10 cellular contexts compared by ENCODE assay signal in the genomic region with DNA sequence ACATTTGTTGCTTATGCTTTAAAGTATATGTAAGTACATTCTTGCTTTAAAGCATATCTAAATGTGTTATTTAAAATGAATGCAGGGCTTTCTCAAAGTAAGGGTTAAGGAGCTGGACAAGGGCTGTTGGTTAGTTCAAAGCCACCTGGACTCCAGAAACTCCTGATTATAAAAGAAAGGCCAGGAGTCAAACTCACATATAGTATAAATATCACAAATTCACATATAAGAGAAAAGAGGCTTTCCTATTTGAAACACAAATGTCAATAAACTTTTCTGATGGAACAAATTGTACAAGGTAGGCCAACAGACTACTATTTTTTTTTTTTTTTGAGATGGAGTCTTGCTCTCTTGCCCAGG.
DNase-seq lines count a peak whose midpoint lies in the region; ATAC-seq, FAIRE-seq and TF ChIP-seq lines count a peak whose summit lies in the region.
"Had no signal": no experiment of that assay in that cellular context is flagged by ENCODE, and none has a peak within 500 bp of the region (broad histone marks: within the 10 kb centered on the region; RNA-seq: fewer than 3 reads in every experiment).

No MANE protein-coding gene starts in this region.

- TF ChIP-seq POLR2A in A549 (IDR thresholded peaks at IDR 0.05; ENCODE audit: low read length), result no peak

- no peak overlapping the region for H3K18ac ChIP-seq in mesendoderm (ENCODE audit: low read length)

- H3K79me1 ChIP-seq in mesendoderm (ENCODE audit: low read length), result no peaks in the 10 kb centered on the region

- no peak overlapping the region for H4K8ac ChIP-seq in mesendoderm (ENCODE audit: low read depth, low read length)

- CTCF ChIA-PET in A549 (lab: Yijun Ruan, JAX) (interaction anchor here (0.6 to 2.8 kb wide), 4 partner anchors 8 to 126 kb away, joined by 3 to 9 read pairs (median 4); no protein-coding TSS in a partner anchor), OCI-LY7 (lab: Charles Lee; ENCODE audit: unreplicated experiment) (no interaction called here)

- H3K4me3 ChIP-seq in A549 (peak overlapping the region; percentile 36), GM08714 (ENCODE audit: low read length) (peak overlapping the region; percentile 50; the same call in 1 of the 2 replicates), OCI-LY7 (ENCODE audit: low read depth, low read length, poor library complexity, severe bottlenecking) (peak overlapping the region; percentile 44), lower lobe of right lung (peak overlapping the region; percentile 23), mesendoderm (ENCODE audit: low read length) (no peak overlapping the region)
- H3K4me3 ChIP-seq: breast epithelium had no signal

- H3K79me2 ChIP-seq in OCI-LY7 (ENCODE audit: insufficient read depth, low read depth, low read length) (peaks cover 39% of the 10 kb centered on the region; the same call in 1 of the 2 replicates), mesendoderm (ENCODE audit: control insufficient read depth, insufficient read depth, low read length) (no peaks in the 10 kb centered on the region)

- peak overlapping the region; percentile 69 for H3K4me2 ChIP-seq in A549
- H3K4me2 ChIP-seq in OCI-LY7 (ENCODE audit: low read length), result peak overlapping the region; percentile 72
- H3K4me2 ChIP-seq in mesendoderm (ENCODE audit: low read length), result no peak overlapping the region

- ATAC-seq in A549 (peak in 1 of 2 experiments; percentile 52; a peak in 3 of 6 replicates), lower lobe of right lung (no peak), HG02763 (IDR thresholded peaks at IDR 0.05; ENCODE audit: unreplicated experiment) (no peak)

- no peak overlapping the region for H2BK15ac ChIP-seq in mesendoderm (replicated peaks; ENCODE audit: low read depth)

- no peak overlapping the region for H3K56ac ChIP-seq in mesendoderm (ENCODE audit: low read length)

- POLR2A ChIA-PET in A549 (lab: Yijun Ruan, JAX), result interaction anchor here (0.5 to 1.2 kb wide), 2 partner anchors 16 to 223 kb away, joined by 3 read pairs; partner anchors contain the start of gene SSH2
- POLR2A ChIA-PET in OCI-LY7 (lab: Charles Lee), result interaction anchor here (0.7 to 3.6 kb wide), 2 partner anchors 10 to 15 kb away, joined by 3 to 19 read pairs; no protein-coding TSS in a partner anchor

- no peaks in the 10 kb centered on the region for H3K9me2 ChIP-seq in OCI-LY7 (ENCODE audit: insufficient read depth, low read length)

- H3K27me3 ChIP-seq in lower lobe of right lung (ENCODE audit: low read depth) (no peaks in the 10 kb centered on the region), mesendoderm (ENCODE audit: insufficient read depth, low read length, poor library complexity) (no peaks in the 10 kb centered on the region)
- H3K27me3 ChIP-seq: breast epithelium had no signal

- TF ChIP-seq RAD21 in A549 (conservative IDR thresholded peaks at IDR 0.05 in 1 of 2, IDR thresholded peaks at IDR 0.05 in 1 of 2), result no peak

- no peak for TF ChIP-seq CTCF in A549 (IDR thresholded peaks at IDR 0.05)
- no peak for TF ChIP-seq CTCF in OCI-LY7 (conservative IDR thresholded peaks at IDR 0.05; ENCODE audit: low read length)
- no peak for TF ChIP-seq CTCF in lower lobe of right lung (IDR thresholded peaks at IDR 0.05)

- no TSS peak for BruUV-seq in OCI-LY7 (replicated peaks; lab: Mats Ljungman, UMichigan)

- no peak for FAIRE-seq in A549 (lab: Jason Lieb, UNC)

- no peak overlapping the region for H2AK5ac ChIP-seq in mesendoderm (ENCODE audit: low read length)

- H3K4me1 ChIP-seq in A549 (peaks cover 36% of the 10 kb centered on the region), OCI-LY7 (ENCODE audit: insufficient read depth, low read length, poor library complexity, severe bottlenecking) (peaks cover 39% of the 10 kb centered on the region), lower lobe of right lung (peaks cover 73% of the 10 kb centered on the region), mesendoderm (ENCODE audit: control insufficient read depth, low read depth, low read length) (peaks cover 3% of the 10 kb centered on the region)
- H3K4me1 ChIP-seq: breast epithelium had no signal

- H3K27ac ChIP-seq in A549, result peak overlapping the region; percentile 71 to 82
- H3K27ac ChIP-seq in OCI-LY7 (ENCODE audit: low read depth, low read length, poor library complexity, severe bottlenecking), result peak overlapping the region; percentile 81
- H3K27ac ChIP-seq in lower lobe of right lung, result peak overlapping the region; percentile 86
- no peak overlapping the region for H3K27ac ChIP-seq in mesendoderm (ENCODE audit: low read depth, low read length)

- no peak overlapping the region; the same call in 1 of the 2 replicates for H2AFZ ChIP-seq in OCI-LY7 (ENCODE audit: low read length)

- TF ChIP-seq EP300 in A549 (IDR thresholded peaks at IDR 0.05), result no peak

- H3K9ac ChIP-seq in mesendoderm (ENCODE audit: low read length), result no peak overlapping the region

- intact Hi-C loops in OCI-LY7 (cut with micrococcal nuclease; ENCODE audit: unreplicated experiment) (loop anchor here (2.0 kb wide), 1 partner anchor 54 kb away; no protein-coding TSS in a partner anchor), lower lobe of right lung (cut with DNase I) (no loop called here)

- H2BK120ac ChIP-seq in mesendoderm (ENCODE audit: low read depth, low read length), result no peak overlapping the region

- no peak overlapping the region for H4K5ac ChIP-seq in mesendoderm (ENCODE audit: low read length)

- no peak overlapping the region for H3K23ac ChIP-seq in mesendoderm (ENCODE audit: low read length)

- H3K4ac ChIP-seq in mesendoderm (ENCODE audit: low read depth, low read length), result no peak overlapping the region

- H3K36me3 ChIP-seq in OCI-LY7 (ENCODE audit: insufficient read depth, low read length) (peaks cover 14% of the 10 kb centered on the region), lower lobe of right lung (peaks cover 12% of the 10 kb centered on the region), mesendoderm (ENCODE audit: control insufficient read depth, insufficient read depth, low read length) (no peaks in the 10 kb centered on the region)
- H3K36me3 ChIP-seq: breast epithelium had no signal

- H4K20me1 ChIP-seq in OCI-LY7 (ENCODE audit: insufficient read depth, low read length), result no peaks in the 10 kb centered on the region

- no peaks in the 10 kb centered on the region for H3K9me3 ChIP-seq in A549
- H3K9me3 ChIP-seq in OCI-LY7 (ENCODE audit: low read length), result 0 out of 2 replicates have a peak, but pooled peaks cover 3% of the 10 kb centered on the region
- H3K9me3 ChIP-seq in lower lobe of right lung, result no peaks in the 10 kb centered on the region
- H3K9me3 ChIP-seq: breast epithelium had no signal

- DNase-seq in A549 (ENCODE audit: low read depth in 1 of 2, low spot score in 1 of 2), result peak in 1 of 2 experiments; percentile 28
- no peak for DNase-seq in OCI-LY7 (ENCODE audit: low spot score)
- DNase-seq in lower lobe of right lung, result no peak
- DNase-seq in DMS153 (lab: John Stamatoyannopoulos, UW), result no peak
- no peak for DNase-seq in mesendoderm
- DNase-seq in inferior parietal cortex (ENCODE audit: extremely low spot score), result no peak
- DNase-seq: NCI-H2029 treated with DMSO at 0.1 percent for 48 hours had no signal

- H2BK5ac ChIP-seq in mesendoderm (ENCODE audit: low read length), result no peak overlapping the region

TF ChIP-seq in A549, 52 proteins besides CTCF, POLR2A, EP300 and RAD21:
- TF ChIP-seq HDAC2 (IDR thresholded peaks at IDR 0.05) (no peak), REST (IDR thresholded peaks at IDR 0.05) (no peak), GATA3 (IDR thresholded peaks at IDR 0.05; ENCODE audit: borderline replicate concordance) (no peak), ZC3H11A (IDR thresholded peaks at IDR 0.05) (no peak), CHD2 (IDR thresholded peaks at IDR 0.05; ENCODE audit: low read length, partially characterized antibody) (no peak), ZSCAN20 (CRISPR knock-in tag; IDR thresholded peaks at IDR 0.05) (no peak), FOSB (CRISPR knock-in tag; IDR thresholded peaks at IDR 0.05) (no peak), NPAS2 (CRISPR knock-in tag; IDR thresholded peaks at IDR 0.05; ENCODE audit: borderline replicate concordance) (no peak), NFE2L2 (conservative IDR thresholded peaks at IDR 0.05; ENCODE audit: low read length) (no peak)
- TF ChIP-seq, protein P1, sequence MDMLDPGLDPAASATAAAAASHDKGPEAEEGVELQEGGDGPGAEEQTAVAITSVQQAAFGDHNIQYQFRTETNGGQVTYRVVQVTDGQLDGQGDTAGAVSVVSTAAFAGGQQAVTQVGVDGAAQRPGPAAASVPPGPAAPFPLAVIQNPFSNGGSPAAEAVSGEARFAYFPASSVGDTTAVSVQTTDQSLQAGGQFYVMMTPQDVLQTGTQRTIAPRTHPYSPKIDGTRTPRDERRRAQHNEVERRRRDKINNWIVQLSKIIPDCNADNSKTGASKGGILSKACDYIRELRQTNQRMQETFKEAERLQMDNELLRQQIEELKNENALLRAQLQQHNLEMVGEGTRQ (IDR thresholded peaks at IDR 0.05), result no peak
TF ChIP-seq in A549: peak in this region for 0.
